ENCODE assay signal across 7 cellular contexts in genomic region chr16:964696-965395, GRCh38. TPM values are rescaled to one million over a fixed set of nuclear protein-coding genes. Genes with fewer than 3 reads are reported as not detected.
DNase-seq lines count a peak whose midpoint lies in the region; ATAC-seq and TF ChIP-seq lines count a peak whose summit lies in the region.

No MANE protein-coding gene starts in this region.

- H3K27ac ChIP-seq in Panc1 (ENCODE audit: low read length), result peak overlapping the region; percentile 71

- no peaks in the 10 kb centered on the region for H3K27me3 Mint-ChIP-seq in memory B cell

- no peaks in the 10 kb centered on the region for H3K36me3 ChIP-seq in Panc1 (ENCODE audit: control insufficient read depth, insufficient read depth, low read length)

- no TSS peak for BruUV-seq in Panc1 (replicated peaks; lab: Mats Ljungman, UMichigan)

- DNase-seq in Panc1 (ENCODE audit: low read depth, low spot score) (no peak), memory B cell (ENCODE audit: low spot score in 2 of 2) (no peak), stromal cell of bone marrow (ENCODE audit: low read depth) (peak; percentile 49), NCI-H1105 (lab: John Stamatoyannopoulos, UW) (no peak), hepatic stellate cell (ENCODE audit: low spot score) (no peak)
- DNase-seq in activated T-cell treated with anti-CD3 and anti-CD28 coated beads, Interleukin-2, amount 50 U/mL, for 48 hours, result peak; percentile 75 to 81

- H3K36me3 Mint-ChIP-seq in memory B cell, result peaks cover 18% of the 10 kb centered on the region

- no peak for TF ChIP-seq CTCF in Panc1 (IDR thresholded peaks at IDR 0.05)

- H3K9me3 Mint-ChIP-seq in memory B cell, result no peaks in the 10 kb centered on the region

- peaks cover 9% of the 10 kb centered on the region for H3K4me1 Mint-ChIP-seq in memory B cell

- H3K4me3 Mint-ChIP-seq in memory B cell, result peak overlapping the region; percentile 8

- POLR2A ChIA-PET in Panc1 (lab: Charles Lee), result interaction anchor here (0.6 kb wide), 2 partner anchors 101 to 255 kb away, joined by 4 read pairs; no protein-coding TSS in a partner anchor

- peak overlapping the region; percentile 7 to 23; a peak in 3 of 4 replicates for H3K4me3 ChIP-seq in Panc1 (ENCODE audit: low read depth in 2 of 2, low read length in 2 of 2)

- peak; percentile 61 for ATAC-seq in Panc1
- peak; percentile 34 for ATAC-seq in memory B cell (ENCODE audit: low read depth)
- no peak for ATAC-seq in HG02884 (IDR thresholded peaks at IDR 0.05; ENCODE audit: unreplicated experiment)

- H3K9me3 ChIP-seq in Panc1 (ENCODE audit: control insufficient read depth, insufficient read depth, low read depth, low read length), result peaks cover 3% of the 10 kb centered on the region; the same call in 1 of the 2 replicates

- in situ Hi-C loops in Panc1 (cut with HindIII; ENCODE audit: low pct_unique_long_range_greater_than_20kb, low sequenced_read_pairs), result no loop called here

- H3K27me3 ChIP-seq in Panc1 (ENCODE audit: control insufficient read depth, insufficient read depth, low read length), result no peaks in the 10 kb centered on the region

- intact Hi-C loops in Panc1 (cut with micrococcal nuclease; ENCODE audit: unreplicated experiment), result no loop called here

- peaks cover 33% of the 10 kb centered on the region for H3K4me1 ChIP-seq in Panc1 (ENCODE audit: control insufficient read depth, insufficient read depth, low read length)

- CTCF ChIA-PET in Panc1 (lab: Charles Lee), result interaction anchor here (0.6 kb wide), 1 partner anchor 68 kb away, joined by 4 read pairs; no protein-coding TSS in a partner anchor

- no peak overlapping the region for H3K27ac Mint-ChIP-seq in memory B cell

RNA-seq across cellular contexts. Expression of gene LMF1, which starts 5.9 kb away (rescaled TPM):
- total RNA-seq in Panc1 (2021; ENCODE audit: unreplicated experiment), result 24.3 TPM
- 47.8 TPM for polyA plus RNA-seq in Panc1 (2012; ENCODE audit: insufficient read length)

RNA-seq across cellular contexts. Expression of gene SOX8, which starts 16.7 kb away (rescaled TPM):
- 1.8 TPM for total RNA-seq in Panc1 (2021; ENCODE audit: unreplicated experiment)
- 4.5 TPM for polyA plus RNA-seq in Panc1 (2012; ENCODE audit: insufficient read length)

Comparison
In these comparisons a context has a peak if more than half of its experiments do, and no peak if none do; other contexts are left out.
1. DNase-seq: peak in activated T-cell treated with anti-CD3 and anti-CD28 coated beads, Interleukin-2, amount 50 U/mL, for 48 hours (2 of 2) and stromal cell of bone marrow (single experiment); none in Panc1 (single experiment), memory B cell (0 of 2), NCI-H1105 (single experiment) and hepatic stellate cell (single experiment).